14 cellular contexts compared by ENCODE assay signal in genomic region chr6:27812078-27812804, GRCh38.
DNase-seq lines count a peak whose midpoint lies in the region; TF ChIP-seq lines count a peak whose summit lies in the region.
"Had no signal": no experiment of that assay in that cellular context is flagged by ENCODE, and none has a peak within 500 bp of the region (broad histone marks: within the 10 kb centered on the region; RNA-seq: fewer than 3 reads in every experiment).

No MANE protein-coding gene starts in this region.

- POLR2A ChIA-PET in HEK293T (lab: Yijun Ruan, JAX): interaction anchor here (0.7 to 9.4 kb wide), 9 partner anchors 11 to 1781 kb away, joined by 3 to 323 read pairs (median 33); a partner anchor contains a TSS

- CTCF ChIA-PET in HEK293T (lab: Yijun Ruan, JAX): interaction anchor here (0.5 to 0.9 kb wide), 2 partner anchors 16 to 21 kb away, joined by 4 read pairs; no protein-coding TSS in a partner anchor

- H3K27ac ChIP-seq in iPS-20b (ENCODE audit: low read length): peak overlapping the region; percentile 77
- H3K27ac ChIP-seq in effector memory CD4-positive, alpha-beta T cell (ENCODE audit: insufficient read depth, low read length, poor library complexity, severe bottlenecking): no peak overlapping the region
- H3K27ac ChIP-seq: psoas muscle had no signal

- H3K4me3 ChIP-seq in iPS-20b (ENCODE audit: low read length): peak overlapping the region; percentile 89; the same call in 1 of the 2 replicates
- H3K4me3 ChIP-seq in effector memory CD4-positive, alpha-beta T cell (ENCODE audit: insufficient read depth, low read depth, low read length, poor library complexity, severe bottlenecking): no peak overlapping the region
- H3K4me3 ChIP-seq: left lung, psoas muscle had no signal

- H3K9me3 ChIP-seq in iPS-20b (ENCODE audit: insufficient read depth, low read depth, low read length): no peaks in the 10 kb centered on the region
- H3K9me3 ChIP-seq in effector memory CD4-positive, alpha-beta T cell (ENCODE audit: control insufficient read depth, low read length): no peaks in the 10 kb centered on the region
- H3K9me3 ChIP-seq: left lung, psoas muscle had no signal

- H3K4me1 ChIP-seq in iPS-20b (ENCODE audit: insufficient read depth, low read length): peaks cover 12% of the 10 kb centered on the region; the same call in 1 of the 2 replicates
- H3K4me1 ChIP-seq in effector memory CD4-positive, alpha-beta T cell (ENCODE audit: control insufficient read depth, insufficient read depth, low read length, poor library complexity, severe bottlenecking): peaks cover 16% of the 10 kb centered on the region
- H3K4me1 ChIP-seq: psoas muscle had no signal

- peak overlapping the region; percentile 93 for H3K9ac ChIP-seq in iPS-20b (ENCODE audit: low read depth, low read length)

- H3K36me3 ChIP-seq in iPS-20b (ENCODE audit: insufficient read depth, low read depth, low read length): no peaks in the 10 kb centered on the region
- no peaks in the 10 kb centered on the region for H3K36me3 ChIP-seq in effector memory CD4-positive, alpha-beta T cell (ENCODE audit: control insufficient read depth, insufficient read depth, low read length)
- H3K36me3 ChIP-seq: left lung had no signal

- peak; percentile 49 for DNase-seq in NCI-H748 (lab: John Stamatoyannopoulos, UW; ENCODE audit: unreplicated experiment)
- DNase-seq in NCI-H748 treated with DMSO at 0.1 percent for 48 hours (lab: John Stamatoyannopoulos, UW): no peak
- no peak for DNase-seq in HEK293T (ENCODE audit: extremely low spot score)
- peak; percentile 23 for DNase-seq in RPMI8226
- no peak for DNase-seq in retina
- DNase-seq in superior temporal gyrus (ENCODE audit: extremely low spot score): no peak
- no peak for DNase-seq in effector memory CD4-positive, alpha-beta T cell
- DNase-seq: GF-D8, left lung, NCI-H1092, NCI-H526, psoas muscle, T-cell had no signal

- no peaks in the 10 kb centered on the region for H3K27me3 ChIP-seq in iPS-20b (ENCODE audit: insufficient read depth, low read length)
- H3K27me3 ChIP-seq in effector memory CD4-positive, alpha-beta T cell (replicated peaks; ENCODE audit: control insufficient read depth, insufficient read depth, low read length, poor library complexity, severe bottlenecking): no peaks in the 10 kb centered on the region

TF ChIP-seq in HEK293T, 16 proteins besides CTCF, POLR2A, EP300 and RAD21:
- TF ChIP-seq LEF1 (IDR thresholded peaks at IDR 0.05; ENCODE audit: borderline replicate concordance) (no peak), ELF4 (IDR thresholded peaks at IDR 0.05) (no peak), ARNT (IDR thresholded peaks at IDR 0.05) (no peak), FOXA1 (IDR thresholded peaks at IDR 0.05) (no peak), PKNOX1 (IDR thresholded peaks at IDR 0.05) (peak; percentile 24; the same call in 1 of the 2 replicates), CTBP1 (IDR thresholded peaks at IDR 0.05; ENCODE audit: borderline replicate concordance) (no peak)

Comparison
In these comparisons a context has a peak if more than half of its experiments do, and no peak if none do; other contexts are left out.
1. DNase-seq: peak in NCI-H748 (single experiment) and RPMI8226 (single experiment); none in NCI-H748 treated with DMSO at 0.1 percent for 48 hours (single experiment), HEK293T (single experiment), retina (single experiment), superior temporal gyrus (single experiment) and effector memory CD4-positive, alpha-beta T cell (0 of 3).